In the genomic region with DNA sequence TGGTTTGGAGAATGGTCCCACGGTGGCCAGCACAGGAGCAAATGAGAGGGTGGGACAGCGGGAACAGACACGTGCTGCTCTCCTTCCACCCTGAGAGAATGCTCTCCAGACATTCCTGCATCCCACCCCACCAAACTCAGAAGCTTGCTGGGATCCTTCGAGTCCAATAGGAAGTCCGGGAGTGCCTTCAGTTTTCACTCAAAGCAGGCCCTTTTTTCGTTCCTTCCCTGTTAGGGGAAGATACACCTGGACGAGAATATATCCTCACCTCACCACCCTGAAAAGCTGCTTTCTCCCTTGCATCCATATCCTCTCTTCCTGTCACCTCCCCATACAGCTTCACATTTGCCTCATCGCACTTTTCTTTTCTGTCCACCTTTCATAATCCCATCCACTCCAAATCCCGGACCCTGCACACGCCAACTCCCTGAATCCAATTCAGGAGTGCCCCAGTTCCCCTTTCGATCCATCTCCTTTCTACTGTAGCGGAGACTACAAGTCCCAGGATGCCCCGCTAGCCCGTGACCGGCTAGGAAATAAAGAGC, we compare ENCODE assay signal across 10 cellular contexts. TPM values are rescaled to one million over a fixed set of nuclear protein-coding genes. Genes with fewer than 3 reads are reported as not detected.
A peak's percentile ranks its signal among the peaks of the same experiment; 100 is the strongest.
DNase-seq lines count a peak whose midpoint lies in the region; TF ChIP-seq lines count a peak whose summit lies in the region.
"Had no signal": no experiment of that assay in that cellular context is flagged by ENCODE, and none has a peak within 500 bp of the region (broad histone marks: within the 10 kb centered on the region; RNA-seq: fewer than 3 reads in every experiment).

No MANE protein-coding gene starts in this region.

- no peak overlapping the region for H2BK5ac ChIP-seq in trophoblast cell (ENCODE audit: low read depth, low read length, poor library complexity)

- no peaks in the 10 kb centered on the region for H3K9me3 Mint-ChIP-seq in endodermal cell

- WGBS in endodermal cell (ENCODE audit: insufficient coverage in 1 of 2, insufficient read length in 1 of 2), 2 experiments, result 3 to 7% methylated on average over 8 to 15 of the region's 15 CpGs
- WGBS in trophoblast cell (ENCODE audit: extremely low coverage, insufficient coverage, insufficient read length), result no CpG with 5 or more reads among the region's 15 CpGs

- H2BK120ac ChIP-seq in trophoblast cell (ENCODE audit: insufficient read depth, low read length, poor library complexity), result peak overlapping the region; percentile 37

- no peak for DNase-seq in GM12865 (ENCODE audit: low read depth)
- no peak for DNase-seq in NB4 (ENCODE audit: low read depth)
- DNase-seq in endodermal cell, result no peak
- DNase-seq in trophoblast cell, result no peak
- no peak for DNase-seq in midbrain (lab: John Stamatoyannopoulos, UW)
- DNase-seq in COLO668 (lab: John Stamatoyannopoulos, UW; ENCODE audit: unreplicated experiment), result no peak
- no peak for DNase-seq in Ammon's horn (ENCODE audit: low spot score)
- no peak for DNase-seq in stimulated activated CD4-positive, alpha-beta T cell treated with anti-CD3 and anti-CD28 coated beads, Interleukin-2, amount 100 ng/mL, for 48 hours

- H3K18ac ChIP-seq in trophoblast cell (ENCODE audit: low read length), result peak overlapping the region; percentile 17

- H3K27me3 ChIP-seq in endodermal cell (ENCODE audit: control insufficient read depth, insufficient read depth, low read length, poor library complexity, severe bottlenecking) (peaks cover 10% of the 10 kb centered on the region), trophoblast cell (ENCODE audit: insufficient read depth, low read length) (no peaks in the 10 kb centered on the region)

- H2AFZ ChIP-seq in trophoblast cell (ENCODE audit: insufficient read depth, low read length, poor library complexity), result peak overlapping the region; percentile 71

- no peak for TF ChIP-seq POLR2A in NB4 (IDR thresholded peaks at IDR 0.05; ENCODE audit: extremely low read depth, insufficient read length)

- no peaks in the 10 kb centered on the region for H3K9me3 ChIP-seq in endodermal cell (ENCODE audit: control insufficient read depth, low read length)
- H3K9me3 ChIP-seq in trophoblast cell (ENCODE audit: insufficient read depth, low read depth, low read length), result peaks cover 2% of the 10 kb centered on the region

- H3K4me2 ChIP-seq in trophoblast cell (ENCODE audit: low read length), result peak overlapping the region; percentile 71

- H3K23ac ChIP-seq in trophoblast cell (ENCODE audit: low read length), result no peak overlapping the region

- peak overlapping the region; percentile 54 for H2BK12ac ChIP-seq in trophoblast cell (ENCODE audit: low read length)

- peak overlapping the region; percentile 97 for H3K27ac Mint-ChIP-seq in endodermal cell

- H4K12ac ChIP-seq in trophoblast cell (ENCODE audit: low read depth, low read length), result peak overlapping the region; percentile 59

- H3K36me3 ChIP-seq in endodermal cell (ENCODE audit: control insufficient read depth, insufficient read depth, low read length) (no peaks in the 10 kb centered on the region), trophoblast cell (ENCODE audit: control insufficient read depth in 1 of 2, insufficient read depth in 2 of 2, low read length in 2 of 2) (no peaks in the 10 kb centered on the region)

- H3K4me1 Mint-ChIP-seq in endodermal cell, result peaks cover 40% of the 10 kb centered on the region

- H4K91ac ChIP-seq in trophoblast cell (ENCODE audit: low read depth, low read length), result peak overlapping the region; percentile 48

- H3K4me1 ChIP-seq in endodermal cell (ENCODE audit: control insufficient read depth, insufficient read depth, low read length) (peaks cover 15% of the 10 kb centered on the region), trophoblast cell (ENCODE audit: control insufficient read depth in 1 of 2, insufficient read depth in 2 of 2, low read length in 2 of 2) (peaks cover 9 to 23% of the 10 kb centered on the region in 2 experiments)

- no peak overlapping the region for H3K4ac ChIP-seq in trophoblast cell (ENCODE audit: low read depth, low read length)

- peak overlapping the region; percentile 50 for H3K14ac ChIP-seq in trophoblast cell (ENCODE audit: low read length)

- peaks cover 6% of the 10 kb centered on the region for H3K79me2 ChIP-seq in trophoblast cell (ENCODE audit: control insufficient read depth, insufficient read depth, low read length, poor library complexity)

- peak overlapping the region; percentile 74 for H3K4me3 ChIP-seq in GM12865 (ENCODE audit: low read depth, low read length)
- H3K4me3 ChIP-seq in NB4 (ENCODE audit: low read depth, low read length), result peak overlapping the region; percentile 42
- peak overlapping the region; percentile 84 for H3K4me3 ChIP-seq in endodermal cell (ENCODE audit: low read length)
- H3K4me3 ChIP-seq in trophoblast cell (ENCODE audit: low read depth, low read length), result peak overlapping the region; percentile 58

- H3K79me1 ChIP-seq in trophoblast cell (ENCODE audit: low read length), result peaks cover 11% of the 10 kb centered on the region

- peak overlapping the region; percentile 96 for H3K9ac ChIP-seq in endodermal cell (ENCODE audit: extremely low read depth, low read length, poor library complexity, severe bottlenecking)
- no peak overlapping the region for H3K9ac ChIP-seq in trophoblast cell (ENCODE audit: low read length)

- no peaks in the 10 kb centered on the region for H3K36me3 Mint-ChIP-seq in endodermal cell (ENCODE audit: low read depth)

- H3K27ac ChIP-seq in endodermal cell (ENCODE audit: low read depth, low read length) (peak overlapping the region; percentile 100), trophoblast cell (ENCODE audit: low read depth, low read length) (no peak overlapping the region)

- H3K27me3 Mint-ChIP-seq in endodermal cell (ENCODE audit: insufficient read depth), result peaks cover 30% of the 10 kb centered on the region

- peak overlapping the region; percentile 82 for H3K4me3 Mint-ChIP-seq in endodermal cell

- H2AK5ac ChIP-seq in trophoblast cell (ENCODE audit: low read length), result no peak overlapping the region

- TF ChIP-seq CTCF in GM12865 (IDR thresholded peaks at IDR 0.05; ENCODE audit: insufficient read depth, low read depth, low read length, missing control alignments) (no peak), NB4 (IDR thresholded peaks at IDR 0.05; ENCODE audit: low read depth, low read length) (no peak), endodermal cell (conservative IDR thresholded peaks at IDR 0.05) (no peak)

- peak overlapping the region; percentile 83 for H4K8ac ChIP-seq in trophoblast cell (ENCODE audit: low read depth, low read length)

RNA-seq across cellular contexts. Expression of a gene that starts 2.4 kb away (rescaled TPM):
- total RNA-seq in endodermal cell, result under 1 TPM; 0.40 to 0.49 TPM
- polyA plus RNA-seq in endodermal cell (2013, experiment 1 of 2), result 2.1 TPM
- 1.8 TPM for polyA plus RNA-seq in endodermal cell (2013, experiment 2 of 2)
- polyA plus RNA-seq in trophoblast cell (2013), result 0.54 and 0.62 TPM in 2 replicates

RNA-seq across cellular contexts. Expression of a gene that starts 4.8 kb away (rescaled TPM):
- total RNA-seq in endodermal cell, result 10 to 100 TPM; 43.4 to 59.6 TPM
- 123 TPM for polyA plus RNA-seq in endodermal cell (2013, experiment 1 of 2)
- 104 TPM for polyA plus RNA-seq in endodermal cell (2013, experiment 2 of 2)
- polyA plus RNA-seq in trophoblast cell (2013), result 11.7 and 12.0 TPM in 2 replicates

RNA-seq across cellular contexts. Expression of a gene that starts 33.1 kb away (rescaled TPM):
- 10 to 100 TPM; 71.1 to 73.5 TPM for total RNA-seq in endodermal cell
- 65.4 TPM for polyA plus RNA-seq in endodermal cell (2013, experiment 1 of 2)
- 71.9 TPM for polyA plus RNA-seq in endodermal cell (2013, experiment 2 of 2)
- polyA plus RNA-seq in trophoblast cell (2013), result 26.0 and 26.5 TPM in 2 replicates

RNA-seq across cellular contexts. Expression of a gene that starts 45.6 kb away (rescaled TPM):
- not detected for total RNA-seq in endodermal cell
- polyA plus RNA-seq in endodermal cell (2013, experiment 1 of 2), result not detected
- not detected for polyA plus RNA-seq in endodermal cell (2013, experiment 2 of 2)
- polyA plus RNA-seq in trophoblast cell (2013), result not detected in 2 replicates
- total RNA-seq: activated CD8-positive, alpha-beta memory T cell treated with anti-CD3 and anti-CD28 coated beads for 36 hours; subcutaneous adipose tissue had no signal

RNA-seq across cellular contexts. Expression of a gene that starts 52.6 kb away (rescaled TPM):
- total RNA-seq in endodermal cell, result not detected
- polyA plus RNA-seq in endodermal cell (2013, experiment 1 of 2), result not detected
- polyA plus RNA-seq in endodermal cell (2013, experiment 2 of 2), result not detected
- polyA plus RNA-seq in trophoblast cell (2013), result 0.06 TPM in 1 of 2 replicates, not detected in the other
- total RNA-seq: activated CD8-positive, alpha-beta memory T cell treated with anti-CD3 and anti-CD28 coated beads for 36 hours; subcutaneous adipose tissue had no signal
